Comparison of ENCODE assay signal across 20 cellular contexts in genomic region chr9:112502177-112502946, GRCh38. TPM values are rescaled to one million over a fixed set of nuclear protein-coding genes. Genes with fewer than 3 reads are reported as not detected.
DNase-seq lines count a peak whose midpoint lies in the region; ATAC-seq, FAIRE-seq and TF ChIP-seq lines count a peak whose summit lies in the region.
"Had no signal": no experiment of that assay in that cellular context is flagged by ENCODE, and none has a peak within 500 bp of the region (broad histone marks: within the 10 kb centered on the region; RNA-seq: fewer than 3 reads in every experiment).

No MANE protein-coding gene starts in this region.

- H3K4me1 ChIP-seq in Caco-2 (peaks cover 29% of the 10 kb centered on the region), liver (ENCODE audit: control insufficient read depth in 4 of 4, insufficient read depth in 4 of 4, low read length in 3 of 4) (peaks cover 3 to 44% (median 13%) of the 10 kb centered on the region in 4 donors), endodermal cell (ENCODE audit: control insufficient read depth, insufficient read depth, low read length) (no peaks in the 10 kb centered on the region)
- H3K4me1 ChIP-seq: SJCRH30 had no signal

- no peaks in the 10 kb centered on the region for H3K27me3 ChIP-seq in Caco-2 (replicated peaks; ENCODE audit: control insufficient read depth, insufficient read depth, low read length)
- no peaks in the 10 kb centered on the region for H3K27me3 ChIP-seq in bronchial epithelial cell (ENCODE audit: control insufficient read depth, insufficient read depth, low read length)
- H3K27me3 ChIP-seq in liver (ENCODE audit: control insufficient read depth in 4 of 4, insufficient read depth in 4 of 4, low read length in 3 of 4) = no peaks in the 10 kb centered on the region
- no peaks in the 10 kb centered on the region for H3K27me3 ChIP-seq in endodermal cell (ENCODE audit: control insufficient read depth, insufficient read depth, low read length, poor library complexity, severe bottlenecking)
- H3K27me3 ChIP-seq: BLaER1 treated with 17β-estradiol and CSF1 and Interleukin-3, amounts not matched to agents 10 nM and 100 nM; SJCRH30 had no signal

- peaks cover 22% of the 10 kb centered on the region for H3K4me1 Mint-ChIP-seq in Caco-2 (ENCODE audit: low read depth, unreplicated experiment)
- H3K4me1 Mint-ChIP-seq in endodermal cell = peaks cover 22% of the 10 kb centered on the region
- H3K4me1 Mint-ChIP-seq: IgD-negative memory B cell had no signal

- POLR2A ChIA-PET in Caco-2 (lab: Charles Lee) = no interaction called here

- no peak for DNase-seq in Caco-2
- DNase-seq in LNCaP clone FGC (ENCODE audit: low read depth) = no peak
- DNase-seq in bronchial epithelial cell (ENCODE audit: low read depth) = peak; percentile 33
- no peak for DNase-seq in endodermal cell
- no peak for DNase-seq in activated CD4-positive, alpha-beta T cell treated with anti-CD3 and anti-CD28 coated beads for 1 hour
- DNase-seq: CD8-positive, alpha-beta T cell; GOT3; NCI-H1092 treated with DMSO at 0.1 percent for 48 hours; NCI-H146; NCI-H2029 treated with DMSO at 0.1 percent for 48 hours; NCI-H446 treated with DMSO at 0.1 percent for 48 hours; NCI-H748 treated with DMSO at 0.1 percent for 48 hours had no signal

- H3K9me3 Mint-ChIP-seq in Caco-2 (ENCODE audit: unreplicated experiment) (no peaks in the 10 kb centered on the region), endodermal cell (no peaks in the 10 kb centered on the region)
- H3K9me3 Mint-ChIP-seq: CD8-positive, alpha-beta T cell; IgD-negative memory B cell had no signal

- no peak overlapping the region for H3K4me3 Mint-ChIP-seq in Caco-2 (ENCODE audit: unreplicated experiment)
- H3K4me3 Mint-ChIP-seq in endodermal cell = no peak overlapping the region
- H3K4me3 Mint-ChIP-seq: CD8-positive, alpha-beta T cell; IgD-negative memory B cell had no signal

- ATAC-seq in HG03045 (IDR thresholded peaks at IDR 0.05; ENCODE audit: unreplicated experiment) (no peak), GM21515 (IDR thresholded peaks at IDR 0.05; ENCODE audit: unreplicated experiment) (no peak)
- ATAC-seq: CD8-positive, alpha-beta T cell had no signal

- no TSS peak for BruUV-seq in Caco-2 (replicated peaks; lab: Mats Ljungman, UMichigan)

- peaks cover 12% of the 10 kb centered on the region for H3K36me3 Mint-ChIP-seq in Caco-2 (ENCODE audit: insufficient read depth, unreplicated experiment)
- H3K36me3 Mint-ChIP-seq in endodermal cell (ENCODE audit: low read depth) = peaks cover 20% of the 10 kb centered on the region
- H3K36me3 Mint-ChIP-seq: CD8-positive, alpha-beta T cell had no signal

- no peak for TF ChIP-seq CTCF in Caco-2 (IDR thresholded peaks at IDR 0.05; ENCODE audit: insufficient read depth in 1 of 2, low read depth in 1 of 2, low read length in 1 of 2, severe bottlenecking in 1 of 2, unreplicated experiment in 1 of 2)
- no peak for TF ChIP-seq CTCF in LNCaP clone FGC (IDR thresholded peaks at IDR 0.05; ENCODE audit: control insufficient read depth, extremely low read depth, insufficient read depth)
- TF ChIP-seq CTCF in bronchial epithelial cell (IDR thresholded peaks at IDR 0.05; ENCODE audit: insufficient read depth, low read length, severe bottlenecking) = no peak
- no peak for TF ChIP-seq CTCF in liver (IDR thresholded peaks at IDR 0.05; ENCODE audit: low read depth, low read length, missing input control)
- no peak for TF ChIP-seq CTCF in endodermal cell (conservative IDR thresholded peaks at IDR 0.05)

- no peak for FAIRE-seq in bronchial epithelial cell (lab: Jason Lieb, UNC)
- FAIRE-seq: GM12891, GM19239 had no signal

- CTCF ChIA-PET in Caco-2 (lab: Charles Lee) = no interaction called here

- H3K27me3 Mint-ChIP-seq in Caco-2 (ENCODE audit: insufficient read depth, unreplicated experiment) = no peaks in the 10 kb centered on the region
- H3K27me3 Mint-ChIP-seq in endodermal cell (ENCODE audit: insufficient read depth) = no peaks in the 10 kb centered on the region
- H3K27me3 Mint-ChIP-seq: IgD-negative memory B cell had no signal

- intact Hi-C loops in Caco-2 (cut with micrococcal nuclease; ENCODE audit: unreplicated experiment) = no loop called here

- H3K9me3 ChIP-seq in Caco-2 (no peaks in the 10 kb centered on the region), liver (ENCODE audit: control insufficient read depth in 4 of 4, low read length in 3 of 4) (no peaks in the 10 kb centered on the region), endodermal cell (ENCODE audit: control insufficient read depth, low read length) (no peaks in the 10 kb centered on the region)
- H3K9me3 ChIP-seq: SJCRH30 had no signal

- no peak overlapping the region for H3K9ac ChIP-seq in liver (ENCODE audit: low read depth in 1 of 2, low read length in 2 of 2)
- H3K9ac ChIP-seq in endodermal cell (ENCODE audit: extremely low read depth, low read length, poor library complexity, severe bottlenecking) = no peak overlapping the region
- H3K9ac ChIP-seq: BLaER1 treated with 17β-estradiol and CSF1 and Interleukin-3, amounts not matched to agents 10 nM and 100 nM had no signal

- WGBS in liver = 34% methylated on average over 3 of the region's 3 CpGs
- 94 to 96% methylated on average over 2 to 3 of the region's 3 CpGs for WGBS in endodermal cell (ENCODE audit: insufficient coverage in 1 of 2, insufficient read length in 1 of 2), 2 experiments

- H3K4me3 ChIP-seq in Caco-2 (ENCODE audit: low read depth, low read length) (no peak overlapping the region), LNCaP clone FGC (ENCODE audit: low read depth, low read length) (peak overlapping the region; percentile 10; the same call in 1 of the 2 replicates), bronchial epithelial cell (ENCODE audit: low read depth, low read length) (no peak overlapping the region), liver (ENCODE audit: low read depth in 1 of 3, low read length in 3 of 3) (no peak overlapping the region), endodermal cell (ENCODE audit: low read length) (no peak overlapping the region)
- H3K4me3 ChIP-seq: BLaER1 treated with 17β-estradiol and CSF1 and Interleukin-3, amounts not matched to agents 10 nM and 100 nM; SJCRH30 had no signal

- peak overlapping the region; percentile 56 to 57 for H3K27ac ChIP-seq in liver (ENCODE audit: low read depth in 1 of 2, low read length in 2 of 2)
- no peak overlapping the region for H3K27ac ChIP-seq in endodermal cell (ENCODE audit: low read depth, low read length)
- H3K27ac ChIP-seq: BLaER1 treated with 17β-estradiol and CSF1 and Interleukin-3, amounts not matched to agents 10 nM and 100 nM; SJCRH30 had no signal

- TF ChIP-seq RAD21 in liver (IDR thresholded peaks at IDR 0.05) = no peak

- peak overlapping the region; percentile 8 for H3K27ac Mint-ChIP-seq in Caco-2 (ENCODE audit: unreplicated experiment)
- H3K27ac Mint-ChIP-seq in endodermal cell = no peak overlapping the region
- H3K27ac Mint-ChIP-seq: CD8-positive, alpha-beta T cell had no signal

- H3K36me3 ChIP-seq in Caco-2 (ENCODE audit: control insufficient read depth, insufficient read depth, low read length) (no peaks in the 10 kb centered on the region), bronchial epithelial cell (ENCODE audit: control insufficient read depth, insufficient read depth, low read length) (no peaks in the 10 kb centered on the region), liver (ENCODE audit: control insufficient read depth in 4 of 4, insufficient read depth in 3 of 4, low read depth in 1 of 4, low read length in 3 of 4) (no peaks in the 10 kb centered on the region), endodermal cell (ENCODE audit: control insufficient read depth, insufficient read depth, low read length) (peaks cover 10% of the 10 kb centered on the region)
- H3K36me3 ChIP-seq: SJCRH30 had no signal

TF ChIP-seq in liver, 16 proteins besides CTCF, POLR2A, EP300 and RAD21:
- no peak for TF ChIP-seq SP1 (IDR thresholded peaks at IDR 0.05)
- TF ChIP-seq ATF3 (IDR thresholded peaks at IDR 0.05) = no peak
- TF ChIP-seq GABPA (IDR thresholded peaks at IDR 0.05 in 1 of 2, conservative IDR thresholded peaks at IDR 0.05 in 1 of 2) = no peak
- no peak for TF ChIP-seq RXRA (IDR thresholded peaks at IDR 0.05)
- no peak for TF ChIP-seq JUND (IDR thresholded peaks at IDR 0.05)

RNA-seq across cellular contexts. Expression of gene KIAA1958, which starts 15.7 kb away (rescaled TPM):
- total RNA-seq in Caco-2 (2022) = 20.0 and 22.7 TPM in 2 replicates
- total RNA-seq in bronchial epithelial cell = 1.8 TPM in 2 replicates
- total RNA-seq in liver = 1 to 10 TPM; 4.5 to 7.1 TPM
- polyA plus RNA-seq in liver = 1 to 10 TPM in 1 of 2 donors, under 1 TPM in 1; 0.99 to 2.1 TPM
- 10 to 100 TPM; 44.6 to 50.9 TPM for total RNA-seq in endodermal cell
- 37.3 TPM for polyA plus RNA-seq in endodermal cell (2013, experiment 1 of 2)
- 35.4 TPM for polyA plus RNA-seq in endodermal cell (2013, experiment 2 of 2)
